In genomic region chr9:86098793-86099694, GRCh38 we compare ENCODE assay signal across 8 cellular contexts. TPM values are rescaled to one million over a fixed set of nuclear protein-coding genes. Genes with fewer than 3 reads are reported as not detected.
DNase-seq lines count a peak whose midpoint lies in the region; ATAC-seq, FAIRE-seq and TF ChIP-seq lines count a peak whose summit lies in the region.

GOLM1 (minus strand) TSS chr9:86099558; CDS start chr9:86079320, 20,238 bp downstream.

- TF ChIP-seq CTCF in RWPE1 (conservative IDR thresholded peaks at IDR 0.05; ENCODE audit: low read depth) (0 out of 2 replicates have a peak, but pooled peaks have one; percentile 21), cardiac fibroblast (IDR thresholded peaks at IDR 0.05; ENCODE audit: low read depth, low read length) (no peak), D721Med (IDR thresholded peaks at IDR 0.05; ENCODE audit: insufficient read depth, missing control alignments) (no peak)

- ATAC-seq in GM21423 (IDR thresholded peaks at IDR 0.05; ENCODE audit: unreplicated experiment): peak; percentile 78

- DNase-seq in GM03348 (ENCODE audit: low spot score) (peak; percentile 95), HT-29 (ENCODE audit: low spot score) (peak; percentile 68), RWPE1 (ENCODE audit: low spot score) (peak; percentile 71), cardiac fibroblast (ENCODE audit: low read depth in 2 of 2) (peak; percentile 57 to 70), iPS-NIHi7 (ENCODE audit: extremely low spot score) (peak; percentile 80), D721Med (ENCODE audit: insufficient read length, low spot score) (no peak)

- CTCF ChIA-PET in RWPE1 (lab: Yijun Ruan, JAX): interaction anchor here (0.6 to 1.6 kb wide), 9 partner anchors 13 to 201 kb away, joined by 3 to 8 read pairs (median 3); no protein-coding TSS in a partner anchor

- POLR2A ChIA-PET in RWPE1 (lab: Yijun Ruan, JAX; ENCODE audit: low non-redundant PET): no interaction called here

- FAIRE-seq in D721Med (lab: Jason Lieb, UNC): no peak

- H3K4me3 ChIP-seq in cardiac fibroblast (replicated peaks in 1 of 2; ENCODE audit: low read depth in 2 of 2, low read length in 2 of 2): peak within 1 kb of the TSS; percentile 68 to 81
- H3K4me3 ChIP-seq in skin epidermis: peak within 1 kb of the TSS; percentile 57 to 80 (median 70)

- H3K27ac ChIP-seq in RWPE1: peak within 1 kb of the TSS; percentile 65
- peak within 1 kb of the TSS; percentile 12 to 89 (median 72) for H3K27ac ChIP-seq in skin epidermis

RNA-seq across cellular contexts. Expression of gene GOLM1, which starts in this region (rescaled TPM):
- total RNA-seq in HT-29 (2014; rRNA removed; shearing (Covaris generic)): 41.0 and 50.7 TPM in 2 replicates
